Comparison of ENCODE assay signal across 13 cellular contexts in the genomic region with DNA sequence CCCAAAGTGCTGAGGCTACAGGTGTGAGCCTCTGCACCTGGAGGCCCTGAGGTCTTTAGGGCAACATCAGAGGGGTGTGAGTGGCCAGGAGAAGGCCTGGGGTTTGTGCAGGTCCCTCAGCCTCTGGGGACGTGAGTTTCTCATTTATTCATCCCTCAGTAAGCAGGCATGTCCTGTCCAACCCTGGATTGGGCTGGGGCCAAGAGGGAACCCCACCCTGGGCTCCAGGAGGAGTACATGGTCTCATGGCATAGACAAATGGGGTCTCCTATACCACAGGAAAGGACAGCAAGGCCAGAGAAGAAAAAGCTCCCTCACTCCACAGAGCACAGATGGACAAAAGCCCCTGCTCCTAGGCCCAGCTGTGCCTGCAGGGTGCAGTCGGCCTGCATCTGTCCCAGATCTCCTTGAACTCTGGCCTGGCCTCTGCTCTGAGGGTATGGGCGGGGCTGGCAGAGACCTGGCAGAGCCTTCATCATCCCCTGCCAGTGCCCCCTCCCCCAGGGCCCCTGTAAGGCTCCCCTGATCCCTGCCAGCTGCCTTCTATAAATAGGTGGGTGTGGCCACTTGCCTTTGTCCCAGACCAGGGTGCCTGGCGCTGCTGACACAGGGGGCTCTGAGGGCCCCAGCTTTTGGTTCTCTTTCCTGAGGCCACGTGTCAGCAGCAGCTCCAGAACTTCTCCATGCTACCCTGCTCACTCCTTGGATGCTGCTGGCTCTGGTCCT. TPM values are rescaled to one million over a fixed set of nuclear protein-coding genes. Genes with fewer than 3 reads are reported as not detected.
A peak's percentile ranks its signal among the peaks of the same experiment; 100 is the strongest.
DNase-seq lines count a peak whose midpoint lies in the region; ATAC-seq and TF ChIP-seq lines count a peak whose summit lies in the region.
"Had no signal": no experiment of that assay in that cellular context is flagged by ENCODE, and none has a peak within 500 bp of the region (broad histone marks: within the 10 kb centered on the region; RNA-seq: fewer than 3 reads in every experiment).

No MANE protein-coding gene starts in this region.

- H3K27ac ChIP-seq in DND-41 (ENCODE audit: low read length) (no peak overlapping the region), gastrocnemius medialis (peak overlapping the region; percentile 91 to 99 (median 97))

- ATAC-seq in DND-41 (ENCODE audit: insufficient read depth, low read depth) (peak; percentile 27; the same call in 1 of the 3 replicates), Right ventricle myocardium superior (ENCODE audit: poor library complexity) (peak; percentile 38), gastrocnemius medialis (peak in 1 of 2 donors; percentile 18), HG02642 (IDR thresholded peaks at IDR 0.05; ENCODE audit: poor library complexity, unreplicated experiment) (no peak)
- ATAC-seq: pancreas had no signal

- TF ChIP-seq CTCF in DND-41 (IDR thresholded peaks at IDR 0.05; ENCODE audit: borderline replicate concordance, extremely low read depth, low read length, poor library complexity, severe bottlenecking), result no peak
- TF ChIP-seq CTCF in gastrocnemius medialis (IDR thresholded peaks at IDR 0.05 in 4 of 5, conservative IDR thresholded peaks at IDR 0.05 in 1 of 5), result peak in 1 of 5 experiments; percentile 20

- intact Hi-C loops in Right ventricle myocardium superior (cut with DNase I), result no loop called here
- intact Hi-C loops in gastrocnemius medialis (cut with DNase I; ENCODE audit: low total_unique reads), result loop anchor here (2.0 to 5.0 kb wide), 2 partner anchors 39 to 171 kb away; a partner anchor contains a TSS

- H3K9ac ChIP-seq in DND-41 (ENCODE audit: low read depth, low read length), result no peak overlapping the region

- DNase-seq in DND-41 (peak; percentile 10), NCI-H446 treated with DMSO at 0.1 percent for 48 hours (lab: John Stamatoyannopoulos, UW) (peak; percentile 39), Right ventricle myocardium superior (peak; percentile 83), gastrocnemius medialis (peak in 1 of 2 donors; percentile 86), activated gamma-delta T cell (lab: John Stamatoyannopoulos, UW) (no peak)
- DNase-seq in activated CD4-positive, alpha-beta T cell treated with anti-CD3 and anti-CD28 coated beads for 4 hours, result no peak
- DNase-seq in central memory CD4-positive, alpha-beta T cell, result no peak
- DNase-seq: activated T-cell treated with anti-CD3 and anti-CD28 coated beads, Interleukin-2, amount 50 U/mL, for 48 hours; cerebellar nuclear complex; COR-L47; NCI-H2029; pancreas had no signal

- H3K36me3 ChIP-seq in DND-41 (ENCODE audit: insufficient read depth, low read length) (no peaks in the 10 kb centered on the region), gastrocnemius medialis (no peaks in the 10 kb centered on the region)
- H3K36me3 ChIP-seq: pancreas had no signal

- H3K27me3 ChIP-seq in DND-41 (ENCODE audit: insufficient read depth, low read length, poor library complexity) (peaks cover 5% of the 10 kb centered on the region), gastrocnemius medialis (no peaks in the 10 kb centered on the region)
- H3K27me3 ChIP-seq: pancreas had no signal

- no peak overlapping the region for H3K4me3 ChIP-seq in DND-41 (ENCODE audit: low read depth in 1 of 2, low read length in 2 of 2)
- H3K4me3 ChIP-seq in gastrocnemius medialis, result no peak overlapping the region
- H3K4me3 ChIP-seq: pancreas had no signal

- H3K4me1 ChIP-seq in DND-41 (ENCODE audit: insufficient read depth, low read length), result no peaks in the 10 kb centered on the region
- peaks cover 82 to 86% of the 10 kb centered on the region in 2 donors for H3K4me1 ChIP-seq in gastrocnemius medialis

- TF ChIP-seq POLR2A in gastrocnemius medialis (IDR thresholded peaks at IDR 0.05), result peak; percentile 48 to 76

- no peaks in the 10 kb centered on the region for H3K79me2 ChIP-seq in DND-41 (ENCODE audit: insufficient read depth, low read length)

- no peaks in the 10 kb centered on the region for H4K20me1 ChIP-seq in DND-41 (ENCODE audit: insufficient read depth, low read length)

- H3K4me2 ChIP-seq in DND-41 (ENCODE audit: insufficient read depth, low read length), result no peak overlapping the region

- H3K9me3 ChIP-seq in DND-41 (ENCODE audit: insufficient read depth, low read length, severe bottlenecking), result no peaks in the 10 kb centered on the region
- H3K9me3 ChIP-seq in gastrocnemius medialis, result no peaks in the 10 kb centered on the region
- H3K9me3 ChIP-seq: pancreas had no signal

- in situ Hi-C loops in gastrocnemius medialis (cut with MboI; ENCODE audit: low sequenced_read_pairs in 4 of 4), result no loop called here

- H2AFZ ChIP-seq in DND-41 (ENCODE audit: low read depth, low read length), result no peak overlapping the region

RNA-seq across cellular contexts. Expression of a gene that starts 34.6 kb away (rescaled TPM):
- 76.1 TPM for total RNA-seq in Right ventricle myocardium superior
- 10 to 100 TPM in 2 of 4 donors, 1 to 10 TPM in 2; 5.8 to 13.3 (median 8.6) TPM for total RNA-seq in gastrocnemius medialis

RNA-seq across cellular contexts. Expression of a gene that starts 36.9 kb away (rescaled TPM):
- total RNA-seq in Right ventricle myocardium superior (216 TPM), gastrocnemius medialis (100 to 1,000 TPM in 2 of 4 donors, 10 to 100 TPM in 2; 44.3 to 163 (median 105) TPM)

RNA-seq across cellular contexts. Expression of a gene that starts 45.7 kb away (rescaled TPM):
- total RNA-seq in Right ventricle myocardium superior (0.38 TPM), gastrocnemius medialis (not detected)

Comparison
In these comparisons a context has a peak if more than half of its experiments do, and no peak if none do; other contexts are left out.
1. DNase-seq: peak in DND-41 (single experiment), NCI-H446 treated with DMSO at 0.1 percent for 48 hours (single experiment) and Right ventricle myocardium superior (single experiment); none in activated CD4-positive, alpha-beta T cell treated with anti-CD3 and anti-CD28 coated beads for 4 hours (0 of 2), activated gamma-delta T cell (single experiment) and central memory CD4-positive, alpha-beta T cell (single experiment).